In the genomic region with DNA sequence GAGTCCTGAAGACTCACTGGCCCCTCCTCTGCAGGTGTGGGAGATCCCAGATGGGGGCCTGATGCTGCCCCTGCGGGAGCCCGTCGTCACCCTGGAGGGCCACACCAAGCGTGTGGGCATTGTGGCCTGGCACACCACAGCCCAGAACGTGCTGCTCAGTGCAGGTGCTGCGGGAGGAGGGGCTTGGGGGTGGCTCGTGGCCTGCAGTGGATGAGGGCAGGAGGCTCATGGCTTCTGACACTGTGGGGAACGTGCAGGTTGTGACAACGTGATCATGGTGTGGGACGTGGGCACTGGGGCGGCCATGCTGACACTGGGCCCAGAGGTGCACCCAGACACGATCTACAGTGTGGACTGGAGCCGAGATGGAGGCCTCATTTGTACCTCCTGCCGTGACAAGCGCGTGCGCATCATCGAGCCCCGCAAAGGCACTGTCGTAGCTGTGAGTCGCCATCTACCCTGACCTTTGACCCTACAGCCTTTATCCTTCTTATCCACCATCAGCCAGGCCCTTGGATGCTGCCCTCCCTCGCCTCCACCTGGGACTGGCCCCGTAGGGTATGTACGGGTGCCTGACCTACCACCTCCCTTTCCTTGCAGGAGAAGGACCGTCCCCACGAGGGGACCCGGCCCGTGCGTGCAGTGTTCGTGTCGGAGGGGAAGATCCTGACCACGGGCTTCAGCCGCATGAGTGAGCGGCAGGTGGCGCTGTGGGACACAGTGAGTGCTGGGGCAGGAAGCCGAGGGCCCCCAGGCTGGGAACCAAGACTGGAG, we compare ENCODE assay signal across 8 cellular contexts. TPM values are rescaled to one million over a fixed set of nuclear protein-coding genes. Genes with fewer than 3 reads are reported as not detected.
DNase-seq lines count a peak whose midpoint lies in the region; TF ChIP-seq lines count a peak whose summit lies in the region.

No MANE protein-coding gene starts in this region.

- no peaks in the 10 kb centered on the region for H3K27me3 Mint-ChIP-seq in MCF 10A (ENCODE audit: insufficient read depth, unreplicated experiment)

- POLR2A ChIA-PET in MCF 10A (lab: Yijun Ruan, JAX): no interaction called here

- CTCF ChIA-PET in MCF 10A (lab: Yijun Ruan, JAX): interaction anchor here (0.6 to 2.4 kb wide), 6 partner anchors 15 to 310 kb away, joined by 3 to 9 read pairs (median 4); partner anchors contain the start of genes TBX6 and ZNF771

- DNase-seq in NK-92 treated with Interleukin-12 subunit alpha and Interleukin-12 subunit beta, amount 100 ng/mL, for 24 hours (lab: John Stamatoyannopoulos, UW): peak; percentile 53
- DNase-seq in NK-92 (lab: John Stamatoyannopoulos, UW; ENCODE audit: unreplicated experiment) (no peak), MCF 10A (ENCODE audit: unreplicated experiment) (peak; percentile 61), kidney tubule cell (ENCODE audit: low spot score) (peak; percentile 28), NCI-H1436 treated with DMSO at 0.1 percent for 48 hours (lab: John Stamatoyannopoulos, UW) (no peak), NCI-H1417 (lab: John Stamatoyannopoulos, UW) (no peak)
- peak; percentile 82 to 90 for DNase-seq in stimulated activated CD4-positive, alpha-beta T cell treated with anti-CD3 and anti-CD28 coated beads, Interleukin-4, amount 100 ng/mL, for 4 hours

- BruUV-seq in MCF 10A (replicated peaks; lab: Mats Ljungman, UMichigan): no TSS peak

- intact Hi-C loops in MCF 10A (cut with micrococcal nuclease): no loop called here

- H3K4me3 Mint-ChIP-seq in MCF 10A (ENCODE audit: unreplicated experiment): no peak overlapping the region

- H3K4me3 ChIP-seq in WI38 (ENCODE audit: low read depth, low read length): no peak overlapping the region

- H3K36me3 Mint-ChIP-seq in MCF 10A (ENCODE audit: insufficient read depth, unreplicated experiment): no peaks in the 10 kb centered on the region

- TF ChIP-seq CTCF in WI38 (IDR thresholded peaks at IDR 0.05; ENCODE audit: low read depth, low read length) (peak; percentile 48), MCF 10A (IDR thresholded peaks at IDR 0.05; ENCODE audit: unreplicated experiment) (peak; percentile 78)

- H3K4me1 Mint-ChIP-seq in MCF 10A (ENCODE audit: insufficient read depth, unreplicated experiment): peaks cover 4% of the 10 kb centered on the region

- H3K9me3 Mint-ChIP-seq in MCF 10A (ENCODE audit: unreplicated experiment): no peaks in the 10 kb centered on the region

- no peak overlapping the region for H3K27ac Mint-ChIP-seq in MCF 10A (ENCODE audit: low read depth, unreplicated experiment)

RNA-seq across cellular contexts. Expression of gene CORO1A, which starts 3.6 kb away (rescaled TPM):
- total RNA-seq in MCF 10A (2022): 0.83 and 1.9 TPM in 2 replicates

RNA-seq across cellular contexts. Expression of gene BOLA2B, which starts 6.5 kb away (rescaled TPM):
- total RNA-seq in MCF 10A (2022): 132 and 133 TPM in 2 replicates

RNA-seq across cellular contexts. Expression of gene SLX1A, which starts 6.7 kb away (rescaled TPM):
- 21.4 and 37.1 TPM in 2 replicates for total RNA-seq in MCF 10A (2022)

RNA-seq across cellular contexts. Expression of gene SULT1A3, which starts 12.1 kb away (rescaled TPM):
- 13.4 TPM in 2 replicates for total RNA-seq in MCF 10A (2022)

Comparison
In these comparisons a context has a peak if more than half of its experiments do, and no peak if none do; other contexts are left out.
1. DNase-seq: peak in NK-92 treated with Interleukin-12 subunit alpha and Interleukin-12 subunit beta, amount 100 ng/mL, for 24 hours (single experiment), MCF 10A (single experiment), kidney tubule cell (single experiment) and stimulated activated CD4-positive, alpha-beta T cell treated with anti-CD3 and anti-CD28 coated beads, Interleukin-4, amount 100 ng/mL, for 4 hours (2 of 2); none in NK-92 (single experiment), NCI-H1436 treated with DMSO at 0.1 percent for 48 hours (single experiment) and NCI-H1417 (0 of 3).